In the genomic region with DNA sequence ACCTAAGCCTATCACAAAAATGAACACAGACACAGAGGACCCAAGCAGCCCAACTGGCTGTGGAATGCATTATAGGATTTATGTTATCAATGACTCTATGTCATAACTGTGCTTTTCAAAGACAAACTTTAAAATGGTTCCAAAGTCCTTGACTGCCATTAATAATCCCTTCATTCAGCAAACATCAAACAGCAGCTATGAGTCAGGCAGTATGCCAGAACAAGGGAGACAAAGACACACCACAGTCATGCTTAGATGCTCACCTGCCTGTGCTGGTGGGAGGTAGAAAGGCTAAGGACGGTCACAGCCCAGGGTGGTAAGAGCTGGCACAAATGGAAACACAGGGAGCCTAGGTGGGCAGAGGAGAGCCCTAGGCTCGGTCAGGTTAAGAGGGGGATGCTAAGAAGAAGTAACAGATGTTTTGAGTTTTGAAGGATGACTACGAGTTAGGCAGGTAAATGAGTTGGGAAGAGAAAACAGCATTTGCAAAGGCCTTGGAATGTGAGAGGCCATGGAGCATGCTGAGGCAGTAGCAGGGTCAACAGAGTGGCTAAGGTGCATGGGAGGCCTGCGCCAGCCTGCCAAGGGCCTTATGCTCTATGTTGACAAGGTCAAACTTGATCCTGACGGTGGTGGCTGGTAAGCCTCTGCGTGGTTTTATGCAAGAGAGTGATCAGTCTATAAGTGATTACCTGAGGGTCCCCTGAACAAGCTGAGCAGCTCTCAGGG, we compare ENCODE assay signal across 1 cellular context.
TF ChIP-seq lines count a peak whose summit lies in the region.

No MANE protein-coding gene starts in this region.

TF ChIP-seq in HepG2, 621 proteins besides CTCF, POLR2A, EP300 and RAD21 (continued from another document and continues in another):
- TF ChIP-seq, protein P1, sequence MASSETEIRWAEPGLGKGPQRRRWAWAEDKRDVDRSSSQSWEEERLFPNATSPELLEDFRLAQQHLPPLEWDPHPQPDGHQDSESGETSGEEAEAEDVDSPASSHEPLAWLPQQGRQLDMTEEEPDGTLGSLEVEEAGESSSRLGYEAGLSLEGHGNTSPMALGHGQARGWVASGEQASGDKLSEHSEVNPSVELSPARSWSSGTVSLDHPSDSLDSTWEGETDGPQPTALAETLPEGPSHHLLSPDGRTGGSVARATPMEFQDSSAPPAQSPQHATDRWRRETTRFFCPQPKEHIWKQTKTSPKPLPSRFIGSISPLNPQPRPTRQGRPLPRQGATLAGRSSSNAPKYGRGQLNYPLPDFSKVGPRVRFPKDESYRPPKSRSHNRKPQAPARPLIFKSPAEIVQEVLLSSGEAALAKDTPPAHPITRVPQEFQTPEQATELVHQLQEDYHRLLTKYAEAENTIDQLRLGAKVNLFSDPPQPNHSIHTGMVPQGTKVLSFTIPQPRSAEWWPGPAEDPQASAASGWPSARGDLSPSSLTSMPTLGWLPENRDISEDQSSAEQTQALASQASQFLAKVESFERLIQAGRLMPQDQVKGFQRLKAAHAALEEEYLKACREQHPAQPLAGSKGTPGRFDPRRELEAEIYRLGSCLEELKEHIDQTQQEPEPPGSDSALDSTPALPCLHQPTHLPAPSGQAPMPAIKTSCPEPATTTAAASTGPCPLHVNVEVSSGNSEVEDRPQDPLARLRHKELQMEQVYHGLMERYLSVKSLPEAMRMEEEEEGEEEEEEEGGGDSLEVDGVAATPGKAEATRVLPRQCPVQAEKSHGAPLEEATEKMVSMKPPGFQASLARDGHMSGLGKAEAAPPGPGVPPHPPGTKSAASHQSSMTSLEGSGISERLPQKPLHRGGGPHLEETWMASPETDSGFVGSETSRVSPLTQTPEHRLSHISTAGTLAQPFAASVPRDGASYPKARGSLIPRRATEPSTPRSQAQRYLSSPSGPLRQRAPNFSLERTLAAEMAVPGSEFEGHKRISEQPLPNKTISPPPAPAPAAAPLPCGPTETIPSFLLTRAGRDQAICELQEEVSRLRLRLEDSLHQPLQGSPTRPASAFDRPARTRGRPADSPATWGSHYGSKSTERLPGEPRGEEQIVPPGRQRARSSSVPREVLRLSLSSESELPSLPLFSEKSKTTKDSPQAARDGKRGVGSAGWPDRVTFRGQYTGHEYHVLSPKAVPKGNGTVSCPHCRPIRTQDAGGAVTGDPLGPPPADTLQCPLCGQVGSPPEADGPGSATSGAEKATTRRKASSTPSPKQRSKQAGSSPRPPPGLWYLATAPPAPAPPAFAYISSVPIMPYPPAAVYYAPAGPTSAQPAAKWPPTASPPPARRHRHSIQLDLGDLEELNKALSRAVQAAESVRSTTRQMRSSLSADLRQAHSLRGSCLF (CRISPR knock-in tag; IDR thresholded peaks at IDR 0.05; ENCODE audit: borderline replicate concordance) = no peak
- TF ChIP-seq NFATC3 (CRISPR knock-in tag; IDR thresholded peaks at IDR 0.05) = no peak
- no peak for TF ChIP-seq ZNF552 (CRISPR knock-in tag; IDR thresholded peaks at IDR 0.05; ENCODE audit: borderline replicate concordance)
- TF ChIP-seq ZSCAN20 (CRISPR knock-in tag; IDR thresholded peaks at IDR 0.05; ENCODE audit: borderline replicate concordance) = no peak
- no peak for TF ChIP-seq AGO1 (IDR thresholded peaks at IDR 0.05; ENCODE audit: low read depth, low read length, poor library complexity, severe bottlenecking)
- TF ChIP-seq ZNF296 (CRISPR knock-in tag; conservative IDR thresholded peaks at IDR 0.05) = no peak
- TF ChIP-seq NR2F2 (IDR thresholded peaks at IDR 0.05; ENCODE audit: borderline replicate concordance, low read depth) = no peak
- no peak for TF ChIP-seq SMC3 (IDR thresholded peaks at IDR 0.05; ENCODE audit: low read length)
- no peak for TF ChIP-seq ZSCAN30 (CRISPR knock-in tag; IDR thresholded peaks at IDR 0.05)
- TF ChIP-seq, protein P2, sequence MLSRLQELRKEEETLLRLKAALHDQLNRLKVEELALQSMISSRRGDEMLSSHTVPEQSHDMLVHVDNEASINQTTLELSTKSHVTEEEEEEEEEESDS (CRISPR knock-in tag; IDR thresholded peaks at IDR 0.05; ENCODE audit: borderline replicate concordance) = no peak
- TF ChIP-seq, protein P3, sequence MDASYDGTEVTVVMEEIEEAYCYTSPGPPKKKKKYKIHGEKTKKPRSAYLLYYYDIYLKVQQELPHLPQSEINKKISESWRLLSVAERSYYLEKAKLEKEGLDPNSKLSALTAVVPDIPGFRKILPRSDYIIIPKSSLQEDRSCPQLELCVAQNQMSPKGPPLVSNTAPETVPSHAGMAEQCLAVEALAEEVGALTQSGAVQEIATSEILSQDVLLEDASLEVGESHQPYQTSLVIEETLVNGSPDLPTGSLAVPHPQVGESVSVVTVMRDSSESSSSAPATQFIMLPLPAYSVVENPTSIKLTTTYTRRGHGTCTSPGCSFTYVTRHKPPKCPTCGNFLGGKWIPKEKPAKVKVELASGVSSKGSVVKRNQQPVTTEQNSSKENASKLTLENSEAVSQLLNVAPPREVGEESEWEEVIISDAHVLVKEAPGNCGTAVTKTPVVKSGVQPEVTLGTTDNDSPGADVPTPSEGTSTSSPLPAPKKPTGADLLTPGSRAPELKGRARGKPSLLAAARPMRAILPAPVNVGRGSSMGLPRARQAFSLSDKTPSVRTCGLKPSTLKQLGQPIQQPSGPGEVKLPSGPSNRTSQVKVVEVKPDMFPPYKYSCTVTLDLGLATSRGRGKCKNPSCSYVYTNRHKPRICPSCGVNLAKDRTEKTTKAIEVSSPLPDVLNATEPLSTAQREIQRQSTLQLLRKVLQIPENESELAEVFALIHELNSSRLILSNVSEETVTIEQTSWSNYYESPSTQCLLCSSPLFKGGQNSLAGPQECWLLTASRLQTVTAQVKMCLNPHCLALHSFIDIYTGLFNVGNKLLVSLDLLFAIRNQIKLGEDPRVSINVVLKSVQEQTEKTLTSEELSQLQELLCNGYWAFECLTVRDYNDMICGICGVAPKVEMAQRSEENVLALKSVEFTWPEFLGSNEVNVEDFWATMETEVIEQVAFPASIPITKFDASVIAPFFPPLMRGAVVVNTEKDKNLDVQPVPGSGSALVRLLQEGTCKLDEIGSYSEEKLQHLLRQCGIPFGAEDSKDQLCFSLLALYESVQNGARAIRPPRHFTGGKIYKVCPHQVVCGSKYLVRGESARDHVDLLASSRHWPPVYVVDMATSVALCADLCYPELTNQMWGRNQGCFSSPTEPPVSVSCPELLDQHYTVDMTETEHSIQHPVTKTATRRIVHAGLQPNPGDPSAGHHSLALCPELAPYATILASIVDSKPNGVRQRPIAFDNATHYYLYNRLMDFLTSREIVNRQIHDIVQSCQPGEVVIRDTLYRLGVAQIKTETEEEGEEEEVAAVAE (CRISPR knock-in tag; IDR thresholded peaks at IDR 0.05; ENCODE audit: borderline replicate concordance) = no peak
- no peak for TF ChIP-seq ZNF274 (CRISPR knock-in tag; IDR thresholded peaks at IDR 0.05)
- no peak for TF ChIP-seq ZNF703 (CRISPR knock-in tag; IDR thresholded peaks at IDR 0.05; ENCODE audit: borderline replicate concordance)
- TF ChIP-seq ZNF564 (CRISPR knock-in tag; IDR thresholded peaks at IDR 0.05) = 0 out of 2 replicates have a peak, but pooled peaks have one; percentile 2
- 0 out of 2 replicates have a peak, but pooled peaks have one; percentile 60 for TF ChIP-seq ZNF780A (CRISPR knock-in tag; IDR thresholded peaks at IDR 0.05)
- TF ChIP-seq, protein P4, sequence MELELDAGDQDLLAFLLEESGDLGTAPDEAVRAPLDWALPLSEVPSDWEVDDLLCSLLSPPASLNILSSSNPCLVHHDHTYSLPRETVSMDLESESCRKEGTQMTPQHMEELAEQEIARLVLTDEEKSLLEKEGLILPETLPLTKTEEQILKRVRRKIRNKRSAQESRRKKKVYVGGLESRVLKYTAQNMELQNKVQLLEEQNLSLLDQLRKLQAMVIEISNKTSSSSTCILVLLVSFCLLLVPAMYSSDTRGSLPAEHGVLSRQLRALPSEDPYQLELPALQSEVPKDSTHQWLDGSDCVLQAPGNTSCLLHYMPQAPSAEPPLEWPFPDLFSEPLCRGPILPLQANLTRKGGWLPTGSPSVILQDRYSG (CRISPR knock-in tag; IDR thresholded peaks at IDR 0.05) = no peak
- TF ChIP-seq RARA (CRISPR knock-in tag; IDR thresholded peaks at IDR 0.05) = peak; percentile 17
- no peak for TF ChIP-seq CCAR2 (optimal IDR thresholded peaks at IDR 0.05; ENCODE audit: low read depth, low read length)
- no peak for TF ChIP-seq RARG (CRISPR knock-in tag; IDR thresholded peaks at IDR 0.05; ENCODE audit: low read depth)
- TF ChIP-seq MXD4 (CRISPR knock-in tag; IDR thresholded peaks at IDR 0.05) = no peak
- TF ChIP-seq NAIF1 (CRISPR knock-in tag; IDR thresholded peaks at IDR 0.05; ENCODE audit: borderline replicate concordance) = no peak
- TF ChIP-seq ZEB1 (IDR thresholded peaks at IDR 0.05; ENCODE audit: insufficient replicate concordance, low read depth) = peak; percentile 70
- TF ChIP-seq SALL2 (CRISPR knock-in tag; IDR thresholded peaks at IDR 0.05) = no peak
- TF ChIP-seq, protein P5, sequence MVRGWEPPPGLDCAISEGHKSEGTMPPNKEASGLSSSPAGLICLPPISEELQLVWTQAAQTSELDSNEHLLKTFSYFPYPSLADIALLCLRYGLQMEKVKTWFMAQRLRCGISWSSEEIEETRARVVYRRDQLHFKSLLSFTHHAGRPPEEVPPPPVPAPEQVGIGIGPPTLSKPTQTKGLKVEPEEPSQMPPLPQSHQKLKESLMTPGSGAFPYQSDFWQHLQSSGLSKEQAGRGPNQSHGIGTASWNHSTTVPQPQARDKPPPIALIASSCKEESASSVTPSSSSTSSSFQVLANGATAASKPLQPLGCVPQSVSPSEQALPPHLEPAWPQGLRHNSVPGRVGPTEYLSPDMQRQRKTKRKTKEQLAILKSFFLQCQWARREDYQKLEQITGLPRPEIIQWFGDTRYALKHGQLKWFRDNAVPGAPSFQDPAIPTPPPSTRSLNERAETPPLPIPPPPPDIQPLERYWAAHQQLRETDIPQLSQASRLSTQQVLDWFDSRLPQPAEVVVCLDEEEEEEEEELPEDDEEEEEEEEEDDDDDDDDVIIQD (CRISPR knock-in tag; IDR thresholded peaks at IDR 0.05; ENCODE audit: low read depth) = no peak
- no peak for TF ChIP-seq ATAD3A (CRISPR knock-in tag; IDR thresholded peaks at IDR 0.05)
- no peak for TF ChIP-seq NFE2 (CRISPR knock-in tag; IDR thresholded peaks at IDR 0.05)
- no peak for TF ChIP-seq SMAD3 (CRISPR knock-in tag; IDR thresholded peaks at IDR 0.05)
- TF ChIP-seq, protein P6, sequence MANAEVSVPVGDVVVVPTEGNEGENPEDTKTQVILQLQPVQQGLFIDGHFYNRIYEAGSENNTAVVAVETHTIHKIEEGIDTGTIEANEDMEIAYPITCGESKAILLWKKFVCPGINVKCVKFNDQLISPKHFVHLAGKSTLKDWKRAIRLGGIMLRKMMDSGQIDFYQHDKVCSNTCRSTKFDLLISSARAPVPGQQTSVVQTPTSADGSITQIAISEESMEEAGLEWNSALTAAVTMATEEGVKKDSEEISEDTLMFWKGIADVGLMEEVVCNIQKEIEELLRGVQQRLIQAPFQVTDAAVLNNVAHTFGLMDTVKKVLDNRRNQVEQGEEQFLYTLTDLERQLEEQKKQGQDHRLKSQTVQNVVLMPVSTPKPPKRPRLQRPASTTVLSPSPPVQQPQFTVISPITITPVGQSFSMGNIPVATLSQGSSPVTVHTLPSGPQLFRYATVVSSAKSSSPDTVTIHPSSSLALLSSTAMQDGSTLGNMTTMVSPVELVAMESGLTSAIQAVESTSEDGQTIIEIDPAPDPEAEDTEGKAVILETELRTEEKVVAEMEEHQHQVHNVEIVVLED (CRISPR knock-in tag; IDR thresholded peaks at IDR 0.05; ENCODE audit: borderline replicate concordance) = no peak
- no peak for TF ChIP-seq ZNF224 (CRISPR knock-in tag; IDR thresholded peaks at IDR 0.05)
- TF ChIP-seq ZBTB21 (CRISPR knock-in tag; IDR thresholded peaks at IDR 0.05) = no peak; the same call in 1 of the 2 replicates
- no peak for TF ChIP-seq ZFP36L2 (CRISPR knock-in tag; IDR thresholded peaks at IDR 0.05)
- TF ChIP-seq, protein P7, sequence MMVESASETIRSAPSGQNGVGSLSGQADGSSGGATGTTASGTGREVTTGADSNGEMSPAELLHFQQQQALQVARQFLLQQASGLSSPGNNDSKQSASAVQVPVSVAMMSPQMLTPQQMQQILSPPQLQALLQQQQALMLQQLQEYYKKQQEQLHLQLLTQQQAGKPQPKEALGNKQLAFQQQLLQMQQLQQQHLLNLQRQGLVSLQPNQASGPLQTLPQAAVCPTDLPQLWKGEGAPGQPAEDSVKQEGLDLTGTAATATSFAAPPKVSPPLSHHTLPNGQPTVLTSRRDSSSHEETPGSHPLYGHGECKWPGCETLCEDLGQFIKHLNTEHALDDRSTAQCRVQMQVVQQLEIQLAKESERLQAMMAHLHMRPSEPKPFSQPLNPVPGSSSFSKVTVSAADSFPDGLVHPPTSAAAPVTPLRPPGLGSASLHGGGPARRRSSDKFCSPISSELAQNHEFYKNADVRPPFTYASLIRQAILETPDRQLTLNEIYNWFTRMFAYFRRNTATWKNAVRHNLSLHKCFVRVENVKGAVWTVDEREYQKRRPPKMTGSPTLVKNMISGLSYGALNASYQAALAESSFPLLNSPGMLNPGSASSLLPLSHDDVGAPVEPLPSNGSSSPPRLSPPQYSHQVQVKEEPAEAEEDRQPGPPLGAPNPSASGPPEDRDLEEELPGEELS (CRISPR knock-in tag; IDR thresholded peaks at IDR 0.05) = peak; percentile 19; the same call in 1 of the 2 replicates
- TF ChIP-seq EHMT2 (IDR thresholded peaks at IDR 0.05; ENCODE audit: borderline replicate concordance, low read depth, low read length) = peak; percentile 57; the same call in 1 of the 2 replicates
- no peak for TF ChIP-seq NR3C1 (CRISPR knock-in tag; IDR thresholded peaks at IDR 0.05)
- TF ChIP-seq, protein P8, sequence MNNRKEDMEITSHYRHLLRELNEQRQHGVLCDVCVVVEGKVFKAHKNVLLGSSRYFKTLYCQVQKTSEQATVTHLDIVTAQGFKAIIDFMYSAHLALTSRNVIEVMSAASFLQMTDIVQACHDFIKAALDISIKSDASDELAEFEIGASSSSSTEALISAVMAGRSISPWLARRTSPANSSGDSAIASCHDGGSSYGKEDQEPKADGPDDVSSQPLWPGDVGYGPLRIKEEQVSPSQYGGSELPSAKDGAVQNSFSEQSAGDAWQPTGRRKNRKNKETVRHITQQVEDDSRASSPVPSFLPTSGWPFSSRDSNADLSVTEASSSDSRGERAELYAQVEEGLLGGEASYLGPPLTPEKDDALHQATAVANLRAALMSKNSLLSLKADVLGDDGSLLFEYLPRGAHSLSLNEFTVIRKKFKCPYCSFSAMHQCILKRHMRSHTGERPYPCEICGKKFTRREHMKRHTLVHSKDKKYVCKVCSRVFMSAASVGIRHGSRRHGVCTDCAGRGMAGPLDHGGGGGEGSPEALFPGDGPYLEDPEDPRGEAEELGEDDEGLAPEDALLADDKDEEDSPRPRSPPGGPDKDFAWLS (CRISPR knock-in tag; IDR thresholded peaks at IDR 0.05; ENCODE audit: borderline replicate concordance) = no peak
- no peak for TF ChIP-seq ZNF256 (CRISPR knock-in tag; conservative IDR thresholded peaks at IDR 0.05)
- TF ChIP-seq KDM5A (IDR thresholded peaks at IDR 0.05; ENCODE audit: borderline replicate concordance, low read length) = no peak
- TF ChIP-seq, protein P9, sequence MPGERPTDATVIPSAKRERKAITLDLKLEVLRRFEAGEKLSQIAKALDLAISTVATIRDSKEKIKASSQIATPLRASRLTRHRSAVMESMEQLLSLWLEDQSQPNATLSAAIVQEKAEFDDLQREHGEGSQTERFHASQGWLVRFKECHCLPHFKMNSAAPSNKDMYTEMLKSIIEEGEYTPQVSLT (CRISPR knock-in tag; IDR thresholded peaks at IDR 0.05; ENCODE audit: borderline replicate concordance, low read depth) = no peak
- no peak for TF ChIP-seq HNRNPUL1 (IDR thresholded peaks at IDR 0.05; ENCODE audit: low read depth, low read length)
- TF ChIP-seq ZNF629 (CRISPR knock-in tag; conservative IDR thresholded peaks at IDR 0.05) = no peak
